ENCODE assay signal across 8 cellular contexts in genomic region chr17:781920-782731, GRCh38. TPM values are rescaled to one million over a fixed set of nuclear protein-coding genes. Genes with fewer than 3 reads are reported as not detected.
A peak's percentile ranks its signal among the peaks of the same experiment; 100 is the strongest.
DNase-seq lines count a peak whose midpoint lies in the region; ATAC-seq, FAIRE-seq and TF ChIP-seq lines count a peak whose summit lies in the region.

GLOD4 (minus strand) TSS chr17:782280; CDS start chr17:782255, 25 bp downstream.
MRM3 (plus strand) TSS chr17:782353; CDS start chr17:782379, 26 bp downstream.

- H3K4me1 ChIP-seq in keratinocyte (ENCODE audit: control insufficient read depth, extremely low read depth, insufficient read depth, low read length) = peaks cover 20% of the 10 kb centered on the region

- peak within 1 kb of the TSS; percentile 98 for H3K4me2 ChIP-seq in keratinocyte (ENCODE audit: control insufficient read depth, extremely low read depth, insufficient read depth, low read depth, low read length)

- H3K27ac ChIP-seq in AG04450 (ENCODE audit: low read depth, low read length) (peak within 1 kb of the TSS; percentile 69), keratinocyte (ENCODE audit: control insufficient read depth, insufficient read depth, low read length) (peak within 1 kb of the TSS; percentile 90)

- no peaks in the 10 kb centered on the region for H3K9me1 ChIP-seq in keratinocyte (ENCODE audit: control insufficient read depth, extremely low read depth, insufficient read depth, low read length)

- H3K4me3 ChIP-seq in AG04450 (ENCODE audit: low read depth, low read length) = peak within 1 kb of the TSS; percentile 94
- H3K4me3 ChIP-seq in keratinocyte (ENCODE audit: control insufficient read depth in 2 of 3, extremely low read depth in 1 of 3, insufficient read depth in 2 of 3, low read depth in 1 of 3, low read length in 3 of 3) = peak within 1 kb of the TSS; percentile 95 to 99 (median 99)

- DNase-seq in AG04450 (ENCODE audit: low read depth, low spot score) (peak; percentile 57), NCI-H2227 treated with DMSO at 0.1 percent for 48 hours (lab: John Stamatoyannopoulos, UW) (peak; percentile 61), keratinocyte (ENCODE audit: low read depth, low spot score) (peak; percentile 26)
- peak; percentile 92 for DNase-seq in activated CD4-positive, CD25-positive, alpha-beta regulatory T cell treated with anti-CD3 and anti-CD28 coated beads, Interleukin-2, amount 50 U/mL, for 16 hours (ENCODE audit: low read depth, low spot score)
- peak; percentile 93 for DNase-seq in central memory CD4-positive, alpha-beta T cell
- peak; percentile 86 to 93 (median 91) for DNase-seq in stimulated activated CD4-positive, alpha-beta T cell treated with anti-CD3 and anti-CD28 coated beads, Interleukin-12 subunit alpha, Interleukin-12 subunit beta, amount 100 ng/mL, for 48 hours (ENCODE audit: low read depth in 2 of 3, low spot score in 1 of 3)

- peaks cover 70% of the 10 kb centered on the region for H3K79me2 ChIP-seq in keratinocyte (ENCODE audit: control insufficient read depth, insufficient read depth, low read length)

- H3K9me3 ChIP-seq in AG04450 (ENCODE audit: control insufficient read depth, insufficient read depth, low read length) (no peaks in the 10 kb centered on the region; the same call in 1 of the 2 replicates), keratinocyte (ENCODE audit: control insufficient read depth, low read depth, low read length) (no peaks in the 10 kb centered on the region)

- no peaks in the 10 kb centered on the region for H4K20me1 ChIP-seq in keratinocyte (ENCODE audit: control insufficient read depth, extremely low read depth, insufficient read depth, low read length)

- H3K27me3 ChIP-seq in AG04450 (ENCODE audit: control insufficient read depth, insufficient read depth, low read length) = no peaks in the 10 kb centered on the region
- H3K27me3 ChIP-seq in keratinocyte (ENCODE audit: control insufficient read depth, extremely low read depth, insufficient read depth, low read length) = no peaks in the 10 kb centered on the region

- dilution Hi-C loops in keratinocyte (cut with MboI; ENCODE audit: extremely low pct_ligation_motif_present, low sequenced_read_pairs) = loop anchor here (25.0 kb wide), 1 partner anchor 205 kb away; the partner anchor contains the start of genes NXN and TIMM22

- CTCF ChIA-PET in AG04450 (lab: Charles Lee) = interaction anchor here (0.7 to 2.9 kb wide), 6 partner anchors 12 to 217 kb away, joined by 3 to 24 read pairs (median 4); partner anchors contain the start of gene TIMM22

- peak within 1 kb of the TSS; percentile 94 for H3K9ac ChIP-seq in keratinocyte (ENCODE audit: control insufficient read depth, extremely low read depth, insufficient read depth, low read length)

- peaks cover 6 to 27% of the 10 kb centered on the region in 2 experiments for H3K36me3 ChIP-seq in keratinocyte (ENCODE audit: control insufficient read depth in 2 of 2, extremely low read depth in 1 of 2, insufficient read depth in 2 of 2, low read length in 2 of 2)

- H2AFZ ChIP-seq in keratinocyte (ENCODE audit: control insufficient read depth, low read length) = peak within 1 kb of the TSS; percentile 91

- ATAC-seq in GM18873 (IDR thresholded peaks at IDR 0.05; ENCODE audit: low FRiP score, unreplicated experiment) (peak; percentile 72), HG03135 (IDR thresholded peaks at IDR 0.05; ENCODE audit: unreplicated experiment) (peak; percentile 88)

- TF ChIP-seq CTCF in AG04450 (IDR thresholded peaks at IDR 0.05; ENCODE audit: low read depth, low read length) (no peak; the same call in 1 of the 2 replicates), keratinocyte (optimal IDR thresholded peaks at IDR 0.05 in 1 of 3, IDR thresholded peaks at IDR 0.05 in 1 of 3, conservative IDR thresholded peaks at IDR 0.05 in 1 of 3; ENCODE audit: extremely low read depth in 1 of 3, insufficient read depth in 2 of 3, low read length in 3 of 3) (peak in 1 of 3 experiments; percentile 18)

- POLR2A ChIA-PET in AG04450 (lab: Yijun Ruan, JAX) = interaction anchor here (0.8 to 1.8 kb wide), 4 partner anchors 30 to 199 kb away, joined by 3 to 4 read pairs (median 4); partner anchors contain the start of genes GEMIN4 and NXN

- FAIRE-seq in keratinocyte (lab: Jason Lieb, UNC) = peak; percentile 39

RNA-seq across cellular contexts. Expression of gene GLOD4, which starts in this region (rescaled TPM):
- polyA plus RNA-seq in AG04450 (2011; rRNA removed) (33.5 and 42.2 TPM in 2 replicates), keratinocyte (47.1 to 71.9 TPM (median 62.8 TPM) in 3 replicates)
- polyA minus RNA-seq in AG04450 (2011; rRNA and poly(A)+ RNA removed) = 18.7 and 23.1 TPM in 2 replicates
- polyA plus RNA-seq in keratinocyte (2011; ENCODE audit: low read depth) = 117 TPM
- polyA plus RNA-seq in keratinocyte (2011; cell fraction: cytosol; rRNA removed) = 48.9 and 63.3 TPM in 2 replicates
- polyA plus RNA-seq in keratinocyte (2011; cell fraction: nucleus; rRNA removed) = 89.0 and 91.2 TPM in 2 replicates
- 63.4 and 74.8 TPM in 2 replicates for polyA plus RNA-seq in keratinocyte (2012; ENCODE audit: low replicate concordance)
- 5.8 to 50.7 TPM (median 17.0 TPM) in 3 replicates for polyA minus RNA-seq in keratinocyte
- 15.5 TPM for polyA minus RNA-seq in keratinocyte (2011; cell fraction: cytosol; rRNA and poly(A)+ RNA removed)
- 13.0 and 25.7 TPM in 2 replicates for polyA minus RNA-seq in keratinocyte (2011; cell fraction: nucleus; rRNA and poly(A)+ RNA removed)

RNA-seq across cellular contexts. Expression of gene MRM3, which starts in this region (rescaled TPM):
- polyA plus RNA-seq in AG04450 (2011; rRNA removed) (8.1 and 8.7 TPM in 2 replicates), keratinocyte (10.9 to 15.5 TPM (median 11.5 TPM) in 3 replicates)
- 4.1 and 8.6 TPM in 2 replicates for polyA minus RNA-seq in AG04450 (2011; rRNA and poly(A)+ RNA removed)
- 8.8 TPM for polyA plus RNA-seq in keratinocyte (2011; ENCODE audit: low read depth)
- polyA plus RNA-seq in keratinocyte (2011; cell fraction: cytosol; rRNA removed) = 7.2 and 8.9 TPM in 2 replicates
- polyA plus RNA-seq in keratinocyte (2011; cell fraction: nucleus; rRNA removed) = 8.3 and 8.8 TPM in 2 replicates
- 12.9 and 13.8 TPM in 2 replicates for polyA plus RNA-seq in keratinocyte (2012; ENCODE audit: low replicate concordance)
- polyA minus RNA-seq in keratinocyte = 3.3 to 8.7 TPM (median 5.5 TPM) in 3 replicates
- 6.9 TPM for polyA minus RNA-seq in keratinocyte (2011; cell fraction: cytosol; rRNA and poly(A)+ RNA removed)
- 6.1 and 6.4 TPM in 2 replicates for polyA minus RNA-seq in keratinocyte (2011; cell fraction: nucleus; rRNA and poly(A)+ RNA removed)

Comparison
In these comparisons a context has a peak if more than half of its experiments do, and no peak if none do; other contexts are left out.
1. Peak in every context shown above with its lines: DNase-seq, ATAC-seq, H3K4me3 ChIP-seq and H3K27ac ChIP-seq.
2. DNase-seq: peak in every context shown above with its lines; median percentile 93 in central memory CD4-positive, alpha-beta T cell; 92 in activated CD4-positive, CD25-positive, alpha-beta regulatory T cell treated with anti-CD3 and anti-CD28 coated beads, Interleukin-2, amount 50 U/mL, for 16 hours; 91 in stimulated activated CD4-positive, alpha-beta T cell treated with anti-CD3 and anti-CD28 coated beads, Interleukin-12 subunit alpha, Interleukin-12 subunit beta, amount 100 ng/mL, for 48 hours; 61 in NCI-H2227 treated with DMSO at 0.1 percent for 48 hours; 57 in AG04450; 26 in keratinocyte.